ENCODE assay signal across 1 cellular context in the genomic region with DNA sequence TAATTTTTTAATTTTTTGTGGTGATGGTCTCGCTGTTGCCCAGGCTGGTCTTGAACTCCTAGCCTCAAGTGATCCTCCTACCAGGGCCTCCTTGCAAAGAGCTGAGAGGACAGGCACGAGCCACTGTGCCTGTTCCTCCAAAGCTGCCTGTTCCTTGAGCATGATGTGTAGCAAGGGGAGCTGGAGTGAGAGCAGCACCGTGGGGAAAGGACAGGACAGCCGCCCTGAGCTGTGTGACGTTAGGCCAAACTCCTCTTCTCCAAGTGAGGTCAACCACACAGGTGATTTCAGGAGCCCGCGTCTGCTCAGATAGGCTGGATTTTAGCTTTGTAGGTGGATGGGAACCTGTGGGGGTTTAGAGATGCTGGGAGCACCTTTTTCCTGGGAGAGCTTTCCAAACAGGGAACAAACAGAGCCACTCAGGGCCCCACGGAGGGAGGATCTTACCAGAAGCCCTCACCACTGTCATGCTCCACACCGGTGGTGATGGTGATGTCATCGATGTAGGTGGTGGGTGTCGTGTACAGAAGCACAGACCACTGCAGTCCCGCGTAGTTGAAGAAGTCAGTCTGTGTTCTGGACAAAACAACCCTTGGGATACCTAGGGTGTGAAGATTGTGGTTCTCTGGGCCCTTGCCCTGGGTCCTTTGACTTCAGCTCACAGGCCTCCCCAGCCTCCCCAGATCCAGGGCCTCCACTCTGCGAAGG.
A peak's percentile ranks its signal among the peaks of the same experiment; 100 is the strongest.
TF ChIP-seq lines count a peak whose summit lies in the region.

No MANE protein-coding gene starts in this region.

TF ChIP-seq in HepG2, 621 proteins besides CTCF, POLR2A, EP300 and RAD21:
- peak; percentile 74 for TF ChIP-seq ATF7 (IDR thresholded peaks at IDR 0.05)
- no peak for TF ChIP-seq ATF7 (CRISPR knock-in tag; IDR thresholded peaks at IDR 0.05)
- TF ChIP-seq GATAD1 (CRISPR knock-in tag; IDR thresholded peaks at IDR 0.05): no peak
- TF ChIP-seq CCDC6 (CRISPR knock-in tag; IDR thresholded peaks at IDR 0.05): no peak
- no peak for TF ChIP-seq HNRNPUL1 (IDR thresholded peaks at IDR 0.05; ENCODE audit: low read depth, low read length)
- TF ChIP-seq, protein P1, sequence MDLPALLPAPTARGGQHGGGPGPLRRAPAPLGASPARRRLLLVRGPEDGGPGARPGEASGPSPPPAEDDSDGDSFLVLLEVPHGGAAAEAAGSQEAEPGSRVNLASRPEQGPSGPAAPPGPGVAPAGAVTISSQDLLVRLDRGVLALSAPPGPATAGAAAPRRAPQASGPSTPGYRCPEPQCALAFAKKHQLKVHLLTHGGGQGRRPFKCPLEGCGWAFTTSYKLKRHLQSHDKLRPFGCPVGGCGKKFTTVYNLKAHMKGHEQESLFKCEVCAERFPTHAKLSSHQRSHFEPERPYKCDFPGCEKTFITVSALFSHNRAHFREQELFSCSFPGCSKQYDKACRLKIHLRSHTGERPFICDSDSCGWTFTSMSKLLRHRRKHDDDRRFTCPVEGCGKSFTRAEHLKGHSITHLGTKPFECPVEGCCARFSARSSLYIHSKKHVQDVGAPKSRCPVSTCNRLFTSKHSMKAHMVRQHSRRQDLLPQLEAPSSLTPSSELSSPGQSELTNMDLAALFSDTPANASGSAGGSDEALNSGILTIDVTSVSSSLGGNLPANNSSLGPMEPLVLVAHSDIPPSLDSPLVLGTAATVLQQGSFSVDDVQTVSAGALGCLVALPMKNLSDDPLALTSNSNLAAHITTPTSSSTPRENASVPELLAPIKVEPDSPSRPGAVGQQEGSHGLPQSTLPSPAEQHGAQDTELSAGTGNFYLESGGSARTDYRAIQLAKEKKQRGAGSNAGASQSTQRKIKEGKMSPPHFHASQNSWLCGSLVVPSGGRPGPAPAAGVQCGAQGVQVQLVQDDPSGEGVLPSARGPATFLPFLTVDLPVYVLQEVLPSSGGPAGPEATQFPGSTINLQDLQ (CRISPR knock-in tag; IDR thresholded peaks at IDR 0.05): no peak
- TF ChIP-seq CREB1 (IDR thresholded peaks at IDR 0.05): peak; percentile 27; the same call in 1 of the 2 replicates
- TF ChIP-seq CREB1 (CRISPR knock-in tag; IDR thresholded peaks at IDR 0.05): no peak
